In genomic region chr11:130318031-130318673, GRCh38 we compare ENCODE assay signal across 25 cellular contexts. TPM values are rescaled to one million over a fixed set of nuclear protein-coding genes. Genes with fewer than 3 reads are reported as not detected.
DNase-seq lines count a peak whose midpoint lies in the region; ATAC-seq and TF ChIP-seq lines count a peak whose summit lies in the region.
"Had no signal": no experiment of that assay in that cellular context is flagged by ENCODE, and none has a peak within 500 bp of the region (broad histone marks: within the 10 kb centered on the region; RNA-seq: fewer than 3 reads in every experiment).

No MANE protein-coding gene starts in this region.

- peaks cover 27% of the 10 kb centered on the region for H3K4me1 Mint-ChIP-seq in progenitor cell of endocrine pancreas (ENCODE audit: low read depth)

- intact Hi-C loops in body of pancreas (cut with DNase I) = loop anchor here (10.0 kb wide), 1 partner anchor 103 kb away; no protein-coding TSS in a partner anchor

- TF ChIP-seq POLR2A in body of pancreas (IDR thresholded peaks at IDR 0.05) = no peak

- WGBS in body of pancreas, 2 donors = 14 to 25% methylated on average over 4 of the region's 4 CpGs

- H3K36me3 Mint-ChIP-seq in progenitor cell of endocrine pancreas (ENCODE audit: insufficient read depth) = no peaks in the 10 kb centered on the region

- no peak overlapping the region for H3K4me3 ChIP-seq in body of pancreas
- H3K4me3 ChIP-seq: gastrocnemius medialis, lung, psoas muscle, SJCRH30, vagina had no signal

- ATAC-seq in body of pancreas (no peak), HG02973 (IDR thresholded peaks at IDR 0.05; ENCODE audit: unreplicated experiment) (no peak), GM21367 (IDR thresholded peaks at IDR 0.05; ENCODE audit: unreplicated experiment) (no peak), HG03159 (IDR thresholded peaks at IDR 0.05; ENCODE audit: unreplicated experiment) (no peak)
- ATAC-seq: activated T-helper 17 cell treated with anti-CD3 and anti-CD28 coated beads, Interleukin-2, amount 50 U/mL, for 72 hours; gastrocnemius medialis; psoas muscle; stimulated activated naive CD8-positive, alpha-beta T cell treated with anti-CD3 and anti-CD28 coated beads, Interleukin-15, Interleukin-2, amounts not matched to agents 100 U/mL and 50 U/mL, for 24 hours had no signal

- TF ChIP-seq CTCF in body of pancreas (IDR thresholded peaks at IDR 0.05) = no peak
- TF ChIP-seq CTCF in progenitor cell of endocrine pancreas (IDR thresholded peaks at IDR 0.05; ENCODE audit: unreplicated experiment) = no peak

- no peaks in the 10 kb centered on the region for H3K9me3 ChIP-seq in body of pancreas
- H3K9me3 ChIP-seq: SJCRH30, vagina had no signal

- H3K9me3 Mint-ChIP-seq in progenitor cell of endocrine pancreas (ENCODE audit: low read depth) = peaks cover 7% of the 10 kb centered on the region
- H3K9me3 Mint-ChIP-seq: activated T-helper 17 cell treated with anti-CD3 and anti-CD28 coated beads, Interleukin-2, amount 50 U/mL, for 72 hours had no signal

- H3K27ac ChIP-seq in body of pancreas = peak overlapping the region; percentile 25 to 98 (median 58)
- H3K27ac ChIP-seq: psoas muscle, SJCRH30, vagina had no signal

- DNase-seq in HT-29 (ENCODE audit: low spot score) (peak; percentile 18), body of pancreas (no peak), kidney tubule cell (ENCODE audit: low spot score) (peak; percentile 89), progenitor cell of endocrine pancreas (ENCODE audit: low spot score, unreplicated experiment) (no peak)
- DNase-seq in activated CD8-positive, alpha-beta memory T cell treated with anti-CD3 and anti-CD28 coated beads for 24 hours = no peak
- DNase-seq: activated CD4-positive, CD25-positive, alpha-beta regulatory T cell; activated naive CD4-positive, alpha-beta T cell treated with anti-CD3 and anti-CD28 coated beads, Interleukin-2, amount 50 U/mL, for 16 hours; amniotic stem cell; caudate nucleus; gastrocnemius medialis; H7; KBM-7; NCI-H1105; NCI-H1930; NCI-H524 treated with DMSO at 0.1 percent for 48 hours; psoas muscle; stimulated activated naive CD8-positive, alpha-beta T cell treated with anti-CD3 and anti-CD28 coated beads, Interleukin-15, Interleukin-2, amounts not matched to agents 100 U/mL and 50 U/mL, for 24 hours; T-helper 1 cell had no signal

- no peaks in the 10 kb centered on the region for H3K27me3 ChIP-seq in body of pancreas
- H3K27me3 ChIP-seq: gastrocnemius medialis, SJCRH30, vagina had no signal

- H3K27ac Mint-ChIP-seq in progenitor cell of endocrine pancreas = peak overlapping the region; percentile 66
- H3K27ac Mint-ChIP-seq: activated T-helper 17 cell treated with anti-CD3 and anti-CD28 coated beads, Interleukin-2, amount 50 U/mL, for 72 hours had no signal

- peaks cover 38% of the 10 kb centered on the region for H3K4me1 ChIP-seq in body of pancreas

- no peaks in the 10 kb centered on the region for H3K36me3 ChIP-seq in body of pancreas (replicated peaks in 1 of 2; ENCODE audit: insufficient read depth in 1 of 2, low read depth in 2 of 2)
- H3K36me3 ChIP-seq: gastrocnemius medialis, SJCRH30, vagina had no signal

- no peaks in the 10 kb centered on the region for H3K27me3 Mint-ChIP-seq in progenitor cell of endocrine pancreas
- H3K27me3 Mint-ChIP-seq: activated T-helper 17 cell treated with anti-CD3 and anti-CD28 coated beads, Interleukin-2, amount 50 U/mL, for 72 hours had no signal

- H3K4me3 Mint-ChIP-seq in progenitor cell of endocrine pancreas (ENCODE audit: low read depth) = peak overlapping the region; percentile 5
- H3K4me3 Mint-ChIP-seq: activated T-helper 17 cell treated with anti-CD3 and anti-CD28 coated beads, Interleukin-2, amount 50 U/mL, for 72 hours had no signal

RNA-seq across cellular contexts. Expression of gene ZBTB44, which starts 3.4 kb away (rescaled TPM):
- 21.1 and 23.9 TPM in 2 replicates for total RNA-seq in HT-29 (2014; rRNA removed; shearing (Covaris generic))
- total RNA-seq in body of pancreas (10 to 100 TPM; 25.4 to 32.9 TPM), progenitor cell of endocrine pancreas (40.9 and 42.5 TPM in 2 replicates)

Comparison
In these comparisons a context has a peak if more than half of its experiments do, and no peak if none do; other contexts are left out.
1. DNase-seq: peak in HT-29 (single experiment) and kidney tubule cell (single experiment); none in body of pancreas (0 of 4), progenitor cell of endocrine pancreas (single experiment) and activated CD8-positive, alpha-beta memory T cell treated with anti-CD3 and anti-CD28 coated beads for 24 hours (single experiment).